ENCODE assay signal across 12 cellular contexts in genomic region chr12:52087961-52088820, GRCh38. TPM values are rescaled to one million over a fixed set of nuclear protein-coding genes. Genes with fewer than 3 reads are reported as not detected.
DNase-seq lines count a peak whose midpoint lies in the region; ATAC-seq and TF ChIP-seq lines count a peak whose summit lies in the region.
"Had no signal": no experiment of that assay in that cellular context is flagged by ENCODE, and none has a peak within 500 bp of the region (broad histone marks: within the 10 kb centered on the region; RNA-seq: fewer than 3 reads in every experiment).

No MANE protein-coding gene starts in this region.

- H3K27ac Mint-ChIP-seq in activated B cell treated with CpG ODN at 0.5 μM for 24 hours, result no peak overlapping the region

- DNase-seq in AG08395 (ENCODE audit: low spot score) (peak; percentile 1), GM13977 (ENCODE audit: low spot score) (peak; percentile 45), activated B cell treated with CpG ODN at 0.5 μM for 24 hours (no peak), dermis blood vessel endothelial cell (no peak), uterus (no peak)
- DNase-seq: CD4-positive, CD25-positive, alpha-beta regulatory T cell; cerebellar nuclear complex; OCI-M1 had no signal

- H3K9me3 Mint-ChIP-seq in activated B cell treated with CpG ODN at 0.5 μM for 24 hours, result no peaks in the 10 kb centered on the region

- peaks cover 19% of the 10 kb centered on the region for H3K4me1 Mint-ChIP-seq in activated B cell treated with CpG ODN at 0.5 μM for 24 hours

- ATAC-seq in HG03103 (IDR thresholded peaks at IDR 0.05; ENCODE audit: low read depth, unreplicated experiment) (peak; percentile 65), activated B cell treated with CpG ODN at 0.5 μM for 24 hours (ENCODE audit: low read depth) (peak; percentile 82), GM19328 (IDR thresholded peaks at IDR 0.05; ENCODE audit: unreplicated experiment) (no peak), GM18517 (IDR thresholded peaks at IDR 0.05; ENCODE audit: unreplicated experiment) (no peak)

- H3K4me3 ChIP-seq in uterus, result no peak overlapping the region

- intact Hi-C loops in activated B cell treated with CpG ODN at 0.5 μM for 24 hours (cut with micrococcal nuclease), result loop anchor here (2.0 kb wide), 1 partner anchor 17 kb away; no protein-coding TSS in a partner anchor
- intact Hi-C loops in uterus (cut with DNase I; ENCODE audit: low total_unique reads), result no loop called here

- no peak for TF ChIP-seq POLR2A in uterus (IDR thresholded peaks at IDR 0.05)

- peaks cover 0 to under 1% of the 10 kb centered on the region in 2 donors for H3K4me1 ChIP-seq in uterus

- CTCF ChIA-PET in activated B cell treated with CpG ODN at 0.5 μM for 24 hours (lab: Charles Lee), result interaction anchor here (0.6 to 12.3 kb wide), 3 partner anchors 18 to 64 kb away, joined by 3 to 342 read pairs (median 4); partner anchors contain the start of gene ATG101

- in situ Hi-C loops in GM13977 (cut with MboI; ENCODE audit: low pct_unique_long_range_greater_than_20kb, low sequenced_read_pairs, unreplicated experiment), result loop anchor here (10.0 kb wide), 1 partner anchor 53 kb away; no protein-coding TSS in a partner anchor

- H3K36me3 ChIP-seq in uterus, result no peaks in the 10 kb centered on the region

- no peaks in the 10 kb centered on the region for H3K9me3 ChIP-seq in uterus

- no peaks in the 10 kb centered on the region for H3K27me3 ChIP-seq in uterus

- H3K27me3 Mint-ChIP-seq in activated B cell treated with CpG ODN at 0.5 μM for 24 hours, result peaks cover 29% of the 10 kb centered on the region

- POLR2A ChIA-PET in activated B cell treated with CpG ODN at 0.5 μM for 24 hours (lab: Charles Lee), result no interaction called here

- TF ChIP-seq CTCF in GM13977 (IDR thresholded peaks at IDR 0.05; ENCODE audit: extremely low read depth, insufficient read depth, missing control alignments) (no peak), activated B cell treated with CpG ODN at 0.5 μM for 24 hours (IDR thresholded peaks at IDR 0.05) (no peak), uterus (IDR thresholded peaks at IDR 0.05) (no peak)

- H3K27ac ChIP-seq in uterus, result no peak overlapping the region

- no peaks in the 10 kb centered on the region for H3K36me3 Mint-ChIP-seq in activated B cell treated with CpG ODN at 0.5 μM for 24 hours (ENCODE audit: low read depth)
- H3K36me3 Mint-ChIP-seq: CD4-positive, CD25-positive, alpha-beta regulatory T cell had no signal

- H3K4me3 Mint-ChIP-seq in activated B cell treated with CpG ODN at 0.5 μM for 24 hours, result no peak overlapping the region
- H3K4me3 Mint-ChIP-seq: CD4-positive, CD25-positive, alpha-beta regulatory T cell had no signal

RNA-seq across cellular contexts. Expression of gene SMIM41, which starts 8.7 kb away (rescaled TPM):
- total RNA-seq in activated B cell treated with CpG ODN at 0.5 μM for 24 hours (0.24 TPM in 1 of 2 replicates, not detected in the other), dermis blood vessel endothelial cell (not detected in 2 replicates), uterus (not detected)
- total RNA-seq: LHCN-M2 had no signal

RNA-seq across cellular contexts. Expression of gene ATG101, which starts 18.4 kb away (rescaled TPM):
- total RNA-seq in activated B cell treated with CpG ODN at 0.5 μM for 24 hours (25.6 and 32.5 TPM in 2 replicates), dermis blood vessel endothelial cell (55.1 and 79.6 TPM in 2 replicates), uterus (10 to 100 TPM; 28.3 to 42.1 (median 37.2) TPM)

RNA-seq across cellular contexts. Expression of gene NR4A1, which starts 36.9 kb away (rescaled TPM):
- total RNA-seq in activated B cell treated with CpG ODN at 0.5 μM for 24 hours, result 18.8 and 24.2 TPM in 2 replicates
- 0.70 and 3.1 TPM in 2 replicates for total RNA-seq in dermis blood vessel endothelial cell
- total RNA-seq in uterus, result 100 to 1,000 TPM in 3 of 4 donors, 10 to 100 TPM in 1; 31.7 to 297 (median 135) TPM

Comparison
In these comparisons a context has a peak if more than half of its experiments do, and no peak if none do; other contexts are left out.
1. DNase-seq: peak in AG08395 (single experiment) and GM13977 (single experiment); none in activated B cell treated with CpG ODN at 0.5 μM for 24 hours (single experiment), dermis blood vessel endothelial cell (single experiment) and uterus (0 of 2).
2. ATAC-seq: peak in HG03103 (single experiment) and activated B cell treated with CpG ODN at 0.5 μM for 24 hours (single experiment); none in GM19328 (single experiment) and GM18517 (single experiment).